Comparison of ENCODE assay signal across 26 cellular contexts in the genomic region with DNA sequence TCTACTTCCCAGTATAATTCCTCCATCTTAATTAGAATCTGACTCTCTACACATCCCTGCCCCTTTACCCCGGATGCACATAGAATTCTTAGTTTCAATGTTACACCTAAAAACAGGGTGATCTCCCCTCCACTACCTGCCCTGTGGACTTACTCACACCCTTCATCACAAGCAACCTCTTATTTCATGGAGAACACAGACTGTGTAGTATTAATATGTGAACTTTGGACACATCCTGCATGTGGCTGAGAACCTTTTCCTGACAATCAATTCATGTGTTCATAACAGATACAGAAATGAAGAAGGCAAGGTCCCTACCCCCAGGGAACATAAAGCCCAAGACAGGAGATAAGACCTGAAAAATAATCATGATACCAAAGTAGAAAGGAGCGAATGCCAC. TPM values are rescaled to one million over a fixed set of nuclear protein-coding genes. Genes with fewer than 3 reads are reported as not detected.
DNase-seq lines count a peak whose midpoint lies in the region; ATAC-seq, FAIRE-seq and TF ChIP-seq lines count a peak whose summit lies in the region.
"Had no signal": no experiment of that assay in that cellular context is flagged by ENCODE, and none has a peak within 500 bp of the region (broad histone marks: within the 10 kb centered on the region; RNA-seq: fewer than 3 reads in every experiment).

No MANE protein-coding gene starts in this region.

- FAIRE-seq in A549 (lab: Jason Lieb, UNC) (peak; percentile 99), small intestine (lab: Jason Lieb, UNC) (no peak), H54 (lab: Jason Lieb, UNC) (no peak)
- FAIRE-seq: D721Med, G401.6, GM12891, GM19239 had no signal

- H3F3A ChIP-seq in PC-9 (ENCODE audit: insufficient read depth, low read depth) = peaks cover 88% of the 10 kb centered on the region

- POLR2A ChIA-PET in A549 (lab: Yijun Ruan, JAX) (no interaction called here), PC-9 (lab: Charles Lee; ENCODE audit: unreplicated experiment) (interaction anchor here (0.7 kb wide), 3 partner anchors 8 to 33 kb away, joined by 3 to 10 read pairs (median 5); no protein-coding TSS in a partner anchor)

- H3K4me1 Mint-ChIP-seq in stimulated activated memory B cell treated with anti-CD40 and anti-IgM and Interleukin-4, amounts not matched to agents 10 μg/mL and 1 μg/mL and 100 μg/mL, for 72 hours = no peaks in the 10 kb centered on the region
- H3K4me1 Mint-ChIP-seq: CD14-positive monocyte had no signal

- DNase-seq in A549 (ENCODE audit: low read depth in 1 of 2, low spot score in 1 of 2) = no peak
- no peak for DNase-seq in PC-9
- no peak for DNase-seq in mucosa of descending colon
- DNase-seq in small intestine = peak; percentile 78
- DNase-seq in HAP-1 (ENCODE audit: low spot score in 2 of 2) = no peak
- DNase-seq in H54 (ENCODE audit: insufficient read length, low spot score) = no peak
- DNase-seq: ACHN; BE2C; C1 segment of cervical spinal cord; CD4-positive, alpha-beta memory T cell; CD4-positive, CD25-positive, alpha-beta regulatory T cell; CD8-positive, alpha-beta memory T cell; COR-L47; DMS79 treated with DMSO at 0.1 percent for 48 hours; GF-D8 had no signal

- WGBS in A549 (ENCODE audit: missing lambda C conversion rate) = 59% methylated on average over 2 of the region's 2 CpGs
- 17 to 66% (median 44%) methylated on average over 2 of the region's 2 CpGs for WGBS in small intestine, 3 donors

- H3K9me2 ChIP-seq in PC-9 (ENCODE audit: insufficient read depth) = no peaks in the 10 kb centered on the region

- H4K20me1 ChIP-seq in PC-9 (ENCODE audit: insufficient read depth) = no peaks in the 10 kb centered on the region
- H4K20me1 ChIP-seq: BLaER1 had no signal

- H3K4me3 Mint-ChIP-seq in stimulated activated memory B cell treated with anti-CD40 and anti-IgM and Interleukin-4, amounts not matched to agents 10 μg/mL and 1 μg/mL and 100 μg/mL, for 72 hours = no peak overlapping the region
- H3K4me3 Mint-ChIP-seq: CD14-positive monocyte; CD4-positive, alpha-beta memory T cell; CD4-positive, CD25-positive, alpha-beta regulatory T cell; CD8-positive, alpha-beta memory T cell had no signal

- H3K4me2 ChIP-seq in A549 (no peak overlapping the region), PC-9 (no peak overlapping the region)
- H3K4me2 ChIP-seq: BLaER1 had no signal

- ATAC-seq in A549 (no peak), mucosa of descending colon (peak; percentile 59)
- ATAC-seq in stimulated activated memory B cell treated with anti-CD40 and anti-IgM and Interleukin-4, amounts not matched to agents 10 μg/mL and 1 μg/mL and 100 μg/mL, for 72 hours = no peak

- H3K4me1 ChIP-seq in A549 = no peaks in the 10 kb centered on the region
- H3K4me1 ChIP-seq in PC-9 (replicated peaks; ENCODE audit: insufficient read depth) = peaks cover 50% of the 10 kb centered on the region
- peaks cover 4% of the 10 kb centered on the region for H3K4me1 ChIP-seq in mucosa of descending colon (ENCODE audit: low read depth)
- H3K4me1 ChIP-seq in small intestine (ENCODE audit: control insufficient read depth in 2 of 2, insufficient read depth in 1 of 2, low read depth in 1 of 2, low read length in 1 of 2) = peaks cover 2 to 4% of the 10 kb centered on the region in 2 donors
- no peaks in the 10 kb centered on the region for H3K4me1 ChIP-seq in HAP-1
- H3K4me1 ChIP-seq: BE2C, BLaER1 had no signal

- no peaks in the 10 kb centered on the region for H3K9me3 Mint-ChIP-seq in stimulated activated memory B cell treated with anti-CD40 and anti-IgM and Interleukin-4, amounts not matched to agents 10 μg/mL and 1 μg/mL and 100 μg/mL, for 72 hours
- H3K9me3 Mint-ChIP-seq: CD14-positive monocyte; CD4-positive, alpha-beta memory T cell; CD8-positive, alpha-beta memory T cell had no signal

- no peak overlapping the region for H3K27ac Mint-ChIP-seq in stimulated activated memory B cell treated with anti-CD40 and anti-IgM and Interleukin-4, amounts not matched to agents 10 μg/mL and 1 μg/mL and 100 μg/mL, for 72 hours
- H3K27ac Mint-ChIP-seq: CD14-positive monocyte; CD4-positive, alpha-beta memory T cell; CD4-positive, CD25-positive, alpha-beta regulatory T cell; CD8-positive, alpha-beta memory T cell had no signal

- H3K9me3 ChIP-seq in A549 (no peaks in the 10 kb centered on the region), PC-9 (ENCODE audit: insufficient read depth, low read depth) (no peaks in the 10 kb centered on the region), mucosa of descending colon (no peaks in the 10 kb centered on the region), small intestine (ENCODE audit: control insufficient read depth, low read depth) (no peaks in the 10 kb centered on the region), HAP-1 (no peaks in the 10 kb centered on the region)
- H3K9me3 ChIP-seq: BE2C had no signal

- H3K4me3 ChIP-seq in A549 (no peak overlapping the region), PC-9 (no peak overlapping the region), mucosa of descending colon (no peak overlapping the region), small intestine (ENCODE audit: low read depth in 1 of 2, low read length in 2 of 2) (no peak overlapping the region), HAP-1 (no peak overlapping the region)
- H3K4me3 ChIP-seq: BLaER1 had no signal

- CTCF ChIA-PET in A549 (lab: Yijun Ruan, JAX) (interaction anchor here (0.8 to 6.2 kb wide), 8 partner anchors 9 to 197 kb away, joined by 3 to 81 read pairs (median 5); a partner anchor contains a TSS), PC-9 (lab: Charles Lee) (no interaction called here)

- H3K27me3 Mint-ChIP-seq in stimulated activated memory B cell treated with anti-CD40 and anti-IgM and Interleukin-4, amounts not matched to agents 10 μg/mL and 1 μg/mL and 100 μg/mL, for 72 hours = peaks cover 60% of the 10 kb centered on the region

- H3K27me3 ChIP-seq in PC-9 (ENCODE audit: insufficient read depth, low read depth) = no peaks in the 10 kb centered on the region
- H3K27me3 ChIP-seq in small intestine (ENCODE audit: control insufficient read depth in 2 of 2, insufficient read depth in 2 of 2, low read length in 2 of 2) = no peaks in the 10 kb centered on the region
- no peaks in the 10 kb centered on the region for H3K27me3 ChIP-seq in HAP-1 (ENCODE audit: low read depth)
- H3K27me3 ChIP-seq: BLaER1 had no signal

- H3K36me3 ChIP-seq in PC-9 (ENCODE audit: low read depth) (peaks cover 72% of the 10 kb centered on the region), mucosa of descending colon (ENCODE audit: low read depth) (no peaks in the 10 kb centered on the region), small intestine (ENCODE audit: control insufficient read depth in 2 of 2, insufficient read depth in 2 of 2, low read length in 2 of 2) (no peaks in the 10 kb centered on the region), HAP-1 (replicated peaks) (no peaks in the 10 kb centered on the region)
- H3K36me3 ChIP-seq: BE2C, BLaER1 had no signal

- H3K27ac ChIP-seq in A549 (no peak overlapping the region), PC-9 (peak overlapping the region; percentile 30), small intestine (ENCODE audit: low read depth in 1 of 2, low read length in 1 of 2) (no peak overlapping the region)
- H3K27ac ChIP-seq: 22Rv1, BLaER1 had no signal

- H3K79me2 ChIP-seq in PC-9 (ENCODE audit: low read depth) = peaks cover 31% of the 10 kb centered on the region

- no TSS peak for BruUV-seq in PC-9 (replicated peaks; lab: Mats Ljungman, UMichigan)

- TF ChIP-seq RAD21 in A549 (conservative IDR thresholded peaks at IDR 0.05 in 1 of 2, IDR thresholded peaks at IDR 0.05 in 1 of 2) = no peak

- in situ Hi-C loops in HAP-1 (cut with MboI; ENCODE audit: low sequenced_read_pairs) = no loop called here

- no peak for TF ChIP-seq CTCF in A549 (IDR thresholded peaks at IDR 0.05)
- TF ChIP-seq CTCF in PC-9 (conservative IDR thresholded peaks at IDR 0.05) = no peak
- no peak for TF ChIP-seq CTCF in mucosa of descending colon (IDR thresholded peaks at IDR 0.05)

- no peak overlapping the region for H2AFZ ChIP-seq in PC-9

- TF ChIP-seq POLR2A in A549 (IDR thresholded peaks at IDR 0.05; ENCODE audit: low read length) = no peak
- TF ChIP-seq POLR2A in H54 (IDR thresholded peaks at IDR 0.05; ENCODE audit: low read depth, low read length) = no peak

- no peak for TF ChIP-seq EP300 in A549 (IDR thresholded peaks at IDR 0.05)

- no peaks in the 10 kb centered on the region for H3K36me3 Mint-ChIP-seq in stimulated activated memory B cell treated with anti-CD40 and anti-IgM and Interleukin-4, amounts not matched to agents 10 μg/mL and 1 μg/mL and 100 μg/mL, for 72 hours
- H3K36me3 Mint-ChIP-seq: CD14-positive monocyte; CD4-positive, alpha-beta memory T cell; CD4-positive, CD25-positive, alpha-beta regulatory T cell; CD8-positive, alpha-beta memory T cell had no signal

- intact Hi-C loops in PC-9 (cut with micrococcal nuclease; ENCODE audit: unreplicated experiment) (no loop called here), mucosa of descending colon (cut with DNase I, micrococcal nuclease) (no loop called here)

TF ChIP-seq in A549, 52 proteins besides CTCF, POLR2A, EP300 and RAD21 (continues in another document):
- TF ChIP-seq MYC (IDR thresholded peaks at IDR 0.05; ENCODE audit: borderline replicate concordance, low read length) = no peak

RNA-seq across cellular contexts. Expression of a gene that starts 11.8 kb away (rescaled TPM):
- polyA plus RNA-seq in A549 (2011; rRNA removed) (17.7 and 26.7 TPM in 2 replicates), A549 (2017; fragmentation: RNase III; extraction: RNeasy Plus Mini Kit Qiagen cat#74134 plus additional on column Dnase treatment) (0.51 to 0.97 TPM (median 0.53 TPM) in 3 replicates), small intestine (10 to 100 TPM in 2 of 3 donors, 1 to 10 TPM in 1; 8.5 to 45.8 (median 14.1) TPM)
- 2.0 and 3.5 TPM in 2 replicates for polyA plus RNA-seq in A549 (2012; cell fraction: cytosol; rRNA removed)
- 1.9 and 4.5 TPM in 2 replicates for polyA plus RNA-seq in A549 (2012; cell fraction: nucleus; rRNA removed)
- polyA minus RNA-seq in A549 (2011; rRNA and poly(A)+ RNA removed) = 7.7 and 15.8 TPM in 2 replicates
- total RNA-seq in PC-9 (2021) (265 and 468 TPM in 2 replicates), mucosa of descending colon (1,000 to 10,000 TPM in 1 of 3 donors, 100 to 1,000 TPM in 2; 249 to 1,767 (median 431) TPM)
- total RNA-seq: A172; CD4-positive, alpha-beta memory T cell; CD4-positive, CD25-positive, alpha-beta regulatory T cell; CD8-positive, alpha-beta memory T cell had no signal
- polyA plus RNA-seq: AG04450; CD4-positive, alpha-beta memory T cell; CD4-positive, CD25-positive, alpha-beta regulatory T cell; CD8-positive, alpha-beta memory T cell had no signal

RNA-seq across cellular contexts. Expression of a gene that starts 29.3 kb away (rescaled TPM):
- polyA plus RNA-seq in A549 (2011; rRNA removed) (not detected in 2 replicates), A549 (2017; fragmentation: RNase III; extraction: RNeasy Plus Mini Kit Qiagen cat#74134 plus additional on column Dnase treatment) (not detected in 3 replicates), small intestine (under 1 TPM in 1 of 3 donors, not detected in 2; 0.24 TPM)
- polyA plus RNA-seq in A549 (2012; cell fraction: cytosol; rRNA removed) = not detected in 2 replicates
- not detected in 2 replicates for polyA plus RNA-seq in A549 (2012; cell fraction: nucleus; rRNA removed)
- polyA minus RNA-seq in A549 (2011; rRNA and poly(A)+ RNA removed) = not detected in 2 replicates
- total RNA-seq in PC-9 (2021) (not detected in 2 replicates), mucosa of descending colon (1 to 10 TPM; 2.5 to 4.5 (median 3.9) TPM)
- total RNA-seq: A172; A673; CD4-positive, alpha-beta memory T cell; CD4-positive, CD25-positive, alpha-beta regulatory T cell; CD8-positive, alpha-beta memory T cell had no signal
- polyA plus RNA-seq: AG04450; CD4-positive, alpha-beta memory T cell; CD4-positive, CD25-positive, alpha-beta regulatory T cell; CD8-positive, alpha-beta memory T cell had no signal

RNA-seq across cellular contexts. Expression of a gene that starts 58.7 kb away (rescaled TPM):
- polyA plus RNA-seq in A549 (2011; rRNA removed) (1.3 and 2.3 TPM in 2 replicates), A549 (2017; fragmentation: RNase III; extraction: RNeasy Plus Mini Kit Qiagen cat#74134 plus additional on column Dnase treatment) (0.12 TPM in 1 of 3 replicates, not detected in the others), small intestine (10 to 100 TPM in 1 of 3 donors, 1 to 10 TPM in 2; 2.7 to 32.4 (median 3.1) TPM)
- 0.16 and 0.22 TPM in 2 replicates for polyA plus RNA-seq in A549 (2012; cell fraction: cytosol; rRNA removed)
- 0.40 and 0.62 TPM in 2 replicates for polyA plus RNA-seq in A549 (2012; cell fraction: nucleus; rRNA removed)
- 0.78 and 1.4 TPM in 2 replicates for polyA minus RNA-seq in A549 (2011; rRNA and poly(A)+ RNA removed)
- total RNA-seq in PC-9 (2021) (18.1 and 23.3 TPM in 2 replicates), mucosa of descending colon (1,000 to 10,000 TPM; 2,069 to 7,240 (median 3,325) TPM)
- total RNA-seq: A172; CD4-positive, alpha-beta memory T cell; CD4-positive, CD25-positive, alpha-beta regulatory T cell; CD8-positive, alpha-beta memory T cell had no signal
- polyA plus RNA-seq: AG04450; CD14-positive monocyte; CD4-positive, alpha-beta memory T cell; CD4-positive, CD25-positive, alpha-beta regulatory T cell; CD8-positive, alpha-beta memory T cell had no signal

Comparison
In these comparisons a context has a peak if more than half of its experiments do, and no peak if none do; other contexts are left out.
1. RNA of a gene that starts 58.7 kb away (total RNA-seq): 2,069 to 7,240 TPM in mucosa of descending colon; 18.1 to 23.3 TPM in PC-9; every median in the first group is over 10 times any median in the second.